ENCODE assay signal across 18 cellular contexts in genomic region chr5:179325296-179326031, GRCh38. TPM values are rescaled to one million over a fixed set of nuclear protein-coding genes. Genes with fewer than 3 reads are reported as not detected.
DNase-seq lines count a peak whose midpoint lies in the region; ATAC-seq and TF ChIP-seq lines count a peak whose summit lies in the region.
"Had no signal": no experiment of that assay in that cellular context is flagged by ENCODE, and none has a peak within 500 bp of the region (broad histone marks: within the 10 kb centered on the region; RNA-seq: fewer than 3 reads in every experiment).

No MANE protein-coding gene starts in this region.

- TF ChIP-seq POLR2A in right lobe of liver (IDR thresholded peaks at IDR 0.05), result no peak

- no peaks in the 10 kb centered on the region for H3K9me3 ChIP-seq in right lobe of liver
- no peaks in the 10 kb centered on the region for H3K9me3 ChIP-seq in skeletal muscle tissue (ENCODE audit: control insufficient read depth in 3 of 3, low read length in 3 of 3)
- H3K9me3 ChIP-seq: colonic mucosa had no signal

- H3K36me3 ChIP-seq in H7 (replicated peaks; ENCODE audit: control insufficient read depth, insufficient read depth, low read length) (no peaks in the 10 kb centered on the region), right lobe of liver (no peaks in the 10 kb centered on the region), skeletal muscle tissue (ENCODE audit: control insufficient read depth in 3 of 3, insufficient read depth in 3 of 3, low read length in 3 of 3) (no peaks in the 10 kb centered on the region)
- H3K36me3 ChIP-seq: colonic mucosa had no signal

- peak; percentile 64 for DNase-seq in H7
- DNase-seq in right lobe of liver, result peak; percentile 12 to 37 (median 33)
- no peak for DNase-seq in superior temporal gyrus (ENCODE audit: extremely low spot score)
- DNase-seq in AML-193 (lab: John Stamatoyannopoulos, UW), result no peak
- DNase-seq in T-helper 1 cell, result no peak
- DNase-seq in stimulated activated CD4-positive, alpha-beta T cell treated with anti-CD3 and anti-CD28 coated beads, Interleukin-15, amount 100 ng/mL, for 24 hours, result no peak
- DNase-seq: activated naive CD4-positive, alpha-beta T cell treated with anti-CD3 and anti-CD28 coated beads, Interleukin-2, amount 10 ng/mL, durations not matched to agents 7 days and 5 days; activated T-cell treated with anti-CD3 and anti-CD28 coated beads, Interleukin-2, amount 50 U/mL, for 4 hours; CD4-positive, alpha-beta T cell; colonic mucosa; NCI-H1694 treated with DMSO at 0.1 percent for 48 hours; NCI-H345; nucleus accumbens; PC-9; stimulated activated CD4-positive, alpha-beta T cell treated with anti-CD3 and anti-CD28 coated beads, Interleukin-4, amount 100 ng/mL, for 4 hours; T-helper 9 cell had no signal

- H3K27ac ChIP-seq in right lobe of liver (peak overlapping the region in 1 of 3 donors; percentile 33), skeletal muscle tissue (ENCODE audit: low read depth, low read length) (peak overlapping the region; percentile 58)
- H3K27ac ChIP-seq: colonic mucosa, PC-9 had no signal

- no CpG with 5 or more reads among the region's 28 CpGs for WGBS in right lobe of liver (ENCODE audit: insufficient coverage, low coverage, low lambda C conversion rate, missing lambda C conversion rate)

- ATAC-seq in esophagus mucosa (peak; percentile 10), right lobe of liver (peak in 1 of 4 donors; percentile 23)
- ATAC-seq: activated T-cell treated with anti-CD3 and anti-CD28 coated beads, Interleukin-2, amount 50 U/mL, for 4 hours had no signal

- peaks cover 13% of the 10 kb centered on the region for H3K27me3 ChIP-seq in H7 (ENCODE audit: control insufficient read depth, insufficient read depth, low read length)
- H3K27me3 ChIP-seq in right lobe of liver, result no peaks in the 10 kb centered on the region
- peaks cover 0 to 15% (median 6%) of the 10 kb centered on the region in 3 donors for H3K27me3 ChIP-seq in skeletal muscle tissue (ENCODE audit: control insufficient read depth in 3 of 3, insufficient read depth in 3 of 3, low read length in 3 of 3)
- H3K27me3 ChIP-seq: colonic mucosa had no signal

- intact Hi-C loops in right lobe of liver (cut with DNase I), result no loop called here

- H3K4me3 ChIP-seq in H7 (ENCODE audit: insufficient read depth, low read depth, low read length), result no peak overlapping the region
- no peak overlapping the region for H3K4me3 ChIP-seq in right lobe of liver
- H3K4me3 ChIP-seq in skeletal muscle tissue (ENCODE audit: low read length in 3 of 3), result no peak overlapping the region
- H3K4me3 ChIP-seq: colonic mucosa, PC-9 had no signal

- no peak overlapping the region for H3K9ac ChIP-seq in skeletal muscle tissue (ENCODE audit: low read depth in 1 of 3, low read length in 3 of 3)

- no peak for TF ChIP-seq CTCF in right lobe of liver (IDR thresholded peaks at IDR 0.05)

- H3K4me1 ChIP-seq in right lobe of liver (no peaks in the 10 kb centered on the region), skeletal muscle tissue (ENCODE audit: control insufficient read depth in 3 of 3, insufficient read depth in 3 of 3, low read length in 3 of 3) (peaks cover 9 to 32% (median 10%) of the 10 kb centered on the region in 3 donors)
- H3K4me1 ChIP-seq: colonic mucosa had no signal

RNA-seq across cellular contexts. Expression of gene ADAMTS2, which starts 19.8 kb away (rescaled TPM):
- total RNA-seq in H7 (2014; rRNA removed; shearing (Covaris generic)), result 1.7 and 2.2 TPM in 2 replicates
- total RNA-seq in esophagus mucosa (3.5 TPM), right lobe of liver (10 to 100 TPM in 5 of 6 experiments, 1 to 10 TPM in 1; 6.3 to 18.9 (median 13.5) TPM), skeletal muscle tissue (29.7 TPM)
- total RNA-seq: CD4-positive, alpha-beta T cell; PC-9 had no signal

Comparison
In these comparisons a context has a peak if more than half of its experiments do, and no peak if none do; other contexts are left out.
1. DNase-seq: peak in H7 (single experiment) and right lobe of liver (3 of 3); none in superior temporal gyrus (single experiment), AML-193 (0 of 2), T-helper 1 cell (0 of 5) and stimulated activated CD4-positive, alpha-beta T cell treated with anti-CD3 and anti-CD28 coated beads, Interleukin-15, amount 100 ng/mL, for 24 hours (single experiment).